In the genomic region with DNA sequence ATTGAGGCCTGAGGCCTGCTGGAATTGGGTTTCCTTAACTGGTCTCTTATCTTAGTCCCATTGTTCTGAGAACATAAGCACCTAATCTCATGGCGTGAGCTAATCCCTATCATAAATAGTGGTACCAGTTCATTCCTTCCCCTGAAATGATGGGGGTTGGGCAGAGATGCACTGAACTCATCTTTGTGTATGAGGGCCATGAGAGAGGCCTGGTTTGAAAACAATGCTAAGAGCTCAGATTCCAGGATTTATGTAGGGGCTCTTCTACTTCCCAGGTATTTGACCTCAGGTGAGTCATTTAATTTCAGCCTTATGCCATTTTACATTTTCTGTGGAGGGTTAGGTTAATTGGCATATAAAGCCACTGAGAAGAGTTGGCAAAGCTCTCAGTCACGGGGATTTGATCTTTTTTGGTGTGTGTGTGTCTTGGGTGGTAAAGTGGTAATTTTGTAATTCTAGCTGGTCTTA, we compare ENCODE assay signal across 16 cellular contexts. TPM values are rescaled to one million over a fixed set of nuclear protein-coding genes. Genes with fewer than 3 reads are reported as not detected.
DNase-seq lines count a peak whose midpoint lies in the region; ATAC-seq and TF ChIP-seq lines count a peak whose summit lies in the region.
"Had no signal": no experiment of that assay in that cellular context is flagged by ENCODE, and none has a peak within 500 bp of the region (broad histone marks: within the 10 kb centered on the region; RNA-seq: fewer than 3 reads in every experiment).

No MANE protein-coding gene starts in this region.

- in situ Hi-C loops in IMR-90 (cut with MboI; ENCODE audit: low sequenced_read_pairs): no loop called here

- H3K4me1 Mint-ChIP-seq in activated CD4-positive, alpha-beta T cell treated with anti-CD3 and anti-CD28 coated beads for 36 hours: peaks cover 24% of the 10 kb centered on the region
- peaks cover 24% of the 10 kb centered on the region for H3K4me1 Mint-ChIP-seq in activated naive CD8-positive, alpha-beta T cell treated with anti-CD3 and anti-CD28 coated beads, Interleukin-2, amount 50 U/mL, for 24 hours
- peaks cover 6 to 36% (median 25%) of the 10 kb centered on the region in 7 donors for H3K4me1 Mint-ChIP-seq in naive thymus-derived CD4-positive, alpha-beta T cell

- POLR2A ChIA-PET in activated CD4-positive, alpha-beta T cell treated with anti-CD3 and anti-CD28 coated beads for 36 hours (lab: Charles Lee): interaction anchor here (0.5 to 1.6 kb wide), 4 partner anchors 8 to 63 kb away, joined by 3 to 9 read pairs (median 3); partner anchors contain the start of gene TBC1D25
- POLR2A ChIA-PET in IMR-90 (lab: Charles Lee; ENCODE audit: unreplicated experiment): no interaction called here
- POLR2A ChIA-PET in naive thymus-derived CD4-positive, alpha-beta T cell (lab: Charles Lee): interaction anchor here (0.8 to 1.1 kb wide), 3 partner anchors 12 to 223 kb away, joined by 3 to 4 read pairs (median 3); partner anchors contain the start of gene HDAC6

- H2AK9ac ChIP-seq in IMR-90 (replicated peaks; ENCODE audit: low read depth, low read length, poor library complexity): no peak overlapping the region

- H2AFZ ChIP-seq in IMR-90 (replicated peaks; ENCODE audit: low read length, poor library complexity): no peak overlapping the region
- H2AFZ ChIP-seq: GM23338 had no signal

- H2AK5ac ChIP-seq in IMR-90 (ENCODE audit: low read depth, low read length): no peak overlapping the region

- TF ChIP-seq RAD21 in IMR-90 (IDR thresholded peaks at IDR 0.05; ENCODE audit: low read length): no peak

- no peak for TF ChIP-seq CTCF in IMR-90 (conservative IDR thresholded peaks at IDR 0.05; ENCODE audit: low read depth, low read length)
- TF ChIP-seq CTCF in suprapubic skin (IDR thresholded peaks at IDR 0.05): no peak

- H2BK120ac ChIP-seq in IMR-90 (ENCODE audit: low read depth, low read length): no peak overlapping the region

- H3K9me3 ChIP-seq in IMR-90 (ENCODE audit: control insufficient read depth, insufficient read depth, low read length) (no peaks in the 10 kb centered on the region), suprapubic skin (no peaks in the 10 kb centered on the region)
- H3K9me3 ChIP-seq in naive thymus-derived CD4-positive, alpha-beta T cell (ENCODE audit: control insufficient read depth in 2 of 3, low read length in 3 of 3): no peaks in the 10 kb centered on the region

- H3K9ac ChIP-seq in IMR-90 (ENCODE audit: low read depth, low read length): no peak overlapping the region
- H3K9ac ChIP-seq: KMS-11 had no signal

- no TSS peak for BruUV-seq in IMR-90 (replicated peaks; lab: Mats Ljungman, UMichigan)

- H4K8ac ChIP-seq in IMR-90 (ENCODE audit: low read depth in 2 of 2, low read length in 2 of 2): no peak overlapping the region

- H3K36me3 ChIP-seq in IMR-90 (ENCODE audit: control insufficient read depth, insufficient read depth, low read length) (peaks cover 26% of the 10 kb centered on the region), suprapubic skin (peaks cover 25% of the 10 kb centered on the region)
- peaks cover 25 to 52% (median 27%) of the 10 kb centered on the region in 3 experiments for H3K36me3 ChIP-seq in naive thymus-derived CD4-positive, alpha-beta T cell (ENCODE audit: control insufficient read depth in 2 of 3, insufficient read depth in 3 of 3, low read length in 3 of 3)

- peak overlapping the region; percentile 29 for H3K27ac Mint-ChIP-seq in activated CD4-positive, alpha-beta T cell treated with anti-CD3 and anti-CD28 coated beads for 36 hours
- H3K27ac Mint-ChIP-seq in activated naive CD8-positive, alpha-beta T cell treated with anti-CD3 and anti-CD28 coated beads, Interleukin-2, amount 50 U/mL, for 24 hours: peak overlapping the region; percentile 29
- H3K27ac Mint-ChIP-seq in naive thymus-derived CD4-positive, alpha-beta T cell: peak overlapping the region in 5 of 9 donors; percentile 5 to 85 (median 54)
- H3K27ac Mint-ChIP-seq: GM23338 had no signal

- H3K4me3 ChIP-seq in IMR-90 (ENCODE audit: insufficient read depth, low read depth, low read length): no peak overlapping the region
- no peak overlapping the region for H3K4me3 ChIP-seq in naive thymus-derived CD4-positive, alpha-beta T cell (ENCODE audit: low read length)
- no peak overlapping the region for H3K4me3 ChIP-seq in suprapubic skin
- H3K4me3 ChIP-seq: GM23338 had no signal

- H3K18ac ChIP-seq in IMR-90 (ENCODE audit: low read depth, low read length): no peak overlapping the region

- H3K27me3 ChIP-seq in IMR-90 (ENCODE audit: control insufficient read depth, insufficient read depth, low read length): no peaks in the 10 kb centered on the region
- no peaks in the 10 kb centered on the region for H3K27me3 ChIP-seq in naive thymus-derived CD4-positive, alpha-beta T cell (ENCODE audit: control insufficient read depth in 2 of 2, insufficient read depth in 2 of 2, low read length in 2 of 2)
- H3K27me3 ChIP-seq in suprapubic skin: no peaks in the 10 kb centered on the region

- no peak overlapping the region for H3K56ac ChIP-seq in IMR-90 (ENCODE audit: extremely low read depth, insufficient read depth, low read length)

- WGBS in IMR-90 (ENCODE audit: extremely low coverage in 2 of 2, insufficient read length in 1 of 2), 2 experiments: no CpG with 5 or more reads among the region's 2 CpGs
- WGBS in suprapubic skin: 64% methylated on average over 2 of the region's 2 CpGs

- TF ChIP-seq EP300 in suprapubic skin (IDR thresholded peaks at IDR 0.05): no peak

- H3K14ac ChIP-seq in IMR-90 (replicated peaks; ENCODE audit: low read depth, low read length): no peak overlapping the region

- H2BK20ac ChIP-seq in IMR-90 (ENCODE audit: low read depth, low read length): no peak overlapping the region

- H3K4me2 ChIP-seq in IMR-90 (ENCODE audit: low read depth, low read length): no peak overlapping the region
- H3K4me2 ChIP-seq: GM23338, KMS-11 had no signal

- H3K27ac ChIP-seq in IMR-90 (ENCODE audit: insufficient read depth, low read length): no peak overlapping the region
- no peak overlapping the region for H3K27ac ChIP-seq in naive thymus-derived CD4-positive, alpha-beta T cell (ENCODE audit: low read depth, low read length)
- H3K27ac ChIP-seq in suprapubic skin: no peak overlapping the region
- H3K27ac ChIP-seq: KMS-11 had no signal

- no peaks in the 10 kb centered on the region for H3K27me3 Mint-ChIP-seq in activated CD4-positive, alpha-beta T cell treated with anti-CD3 and anti-CD28 coated beads for 36 hours
- H3K27me3 Mint-ChIP-seq in activated naive CD8-positive, alpha-beta T cell treated with anti-CD3 and anti-CD28 coated beads, Interleukin-2, amount 50 U/mL, for 24 hours: no peaks in the 10 kb centered on the region
- H3K27me3 Mint-ChIP-seq in naive thymus-derived CD4-positive, alpha-beta T cell: no peaks in the 10 kb centered on the region

- no peak overlapping the region for H2BK5ac ChIP-seq in IMR-90 (ENCODE audit: low read depth, low read length, poor library complexity, severe bottlenecking)

- no peak overlapping the region for H3K23ac ChIP-seq in IMR-90 (ENCODE audit: low read depth, low read length)

- peaks cover 13% of the 10 kb centered on the region for H3K9me1 ChIP-seq in IMR-90 (ENCODE audit: insufficient read depth, low read length)

- H4K20me1 ChIP-seq in IMR-90 (ENCODE audit: insufficient read depth, low read length): peaks cover 15% of the 10 kb centered on the region; the same call in 1 of the 2 replicates

- peaks cover 44% of the 10 kb centered on the region for H3K36me3 Mint-ChIP-seq in activated CD4-positive, alpha-beta T cell treated with anti-CD3 and anti-CD28 coated beads for 36 hours (ENCODE audit: low read depth)
- peaks cover 49% of the 10 kb centered on the region for H3K36me3 Mint-ChIP-seq in activated naive CD8-positive, alpha-beta T cell treated with anti-CD3 and anti-CD28 coated beads, Interleukin-2, amount 50 U/mL, for 24 hours (ENCODE audit: low read depth)
- H3K36me3 Mint-ChIP-seq in naive thymus-derived CD4-positive, alpha-beta T cell: peaks cover 0 to 32% (median 14%) of the 10 kb centered on the region in 5 donors

- H4K91ac ChIP-seq in IMR-90 (ENCODE audit: insufficient read depth, low read depth, low read length): no peak overlapping the region

- no peak overlapping the region for H3K4ac ChIP-seq in IMR-90 (ENCODE audit: low read depth, low read length)

- peak; percentile 63; the same call in 1 of the 2 replicates for TF ChIP-seq POLR2A in IMR-90 (IDR thresholded peaks at IDR 0.05; ENCODE audit: low read depth, low read length)
- TF ChIP-seq POLR2A in suprapubic skin (IDR thresholded peaks at IDR 0.05): no peak

- intact Hi-C loops in activated CD4-positive, alpha-beta T cell treated with anti-CD3 and anti-CD28 coated beads for 36 hours (cut with DNase I, micrococcal nuclease): loop anchor here (5.0 to 10.0 kb wide), 3 partner anchors 104 to 596 kb away; partner anchors contain the start of genes FTSJ1 (in 1 of the 2), PLP2 (in 1 of the 2), SLC38A5 (in 1 of the 2) and SUV39H1 (in 1 of the 2)
- intact Hi-C loops in IMR-90 (cut with micrococcal nuclease): no loop called here
- intact Hi-C loops in naive thymus-derived CD4-positive, alpha-beta T cell (cut with micrococcal nuclease): loop anchor here in 1 of 2 donors (10.0 kb wide), 1 partner anchor 924 kb away; the partner anchor contains the start of genes ELK1 and UXT

- CTCF ChIA-PET in activated CD4-positive, alpha-beta T cell treated with anti-CD3 and anti-CD28 coated beads for 36 hours (lab: Charles Lee): interaction anchor here (0.6 kb wide), 1 partner anchor 366 kb away, joined by 3 read pairs; no protein-coding TSS in a partner anchor
- CTCF ChIA-PET in IMR-90 (lab: Yijun Ruan, JAX): no interaction called here
- CTCF ChIA-PET in naive thymus-derived CD4-positive, alpha-beta T cell (lab: Charles Lee): no interaction called here

- H3K9me3 Mint-ChIP-seq in activated CD4-positive, alpha-beta T cell treated with anti-CD3 and anti-CD28 coated beads for 36 hours (ENCODE audit: low read depth): no peaks in the 10 kb centered on the region
- H3K9me3 Mint-ChIP-seq in activated naive CD8-positive, alpha-beta T cell treated with anti-CD3 and anti-CD28 coated beads, Interleukin-2, amount 50 U/mL, for 24 hours: no peaks in the 10 kb centered on the region
- H3K9me3 Mint-ChIP-seq in naive thymus-derived CD4-positive, alpha-beta T cell: peaks cover 0 to 3% (median 0%) of the 10 kb centered on the region in 11 donors
- H3K9me3 Mint-ChIP-seq: GM23338 had no signal

- DNase-seq in activated CD4-positive, alpha-beta T cell treated with anti-CD3 and anti-CD28 coated beads for 36 hours: no peak
- DNase-seq in activated CD4-positive, alpha-beta T cell treated with anti-CD3 and anti-CD28 coated beads, Interleukin-2, amount 50 U/mL, for 48 hours: no peak
- DNase-seq in IMR-90: no peak
- DNase-seq in activated naive CD8-positive, alpha-beta T cell treated with anti-CD3 and anti-CD28 coated beads, Interleukin-2, amount 50 U/mL, for 24 hours: no peak
- peak in 1 of 9 donors; percentile 8 for DNase-seq in naive thymus-derived CD4-positive, alpha-beta T cell
- DNase-seq in suprapubic skin (ENCODE audit: low spot score in 2 of 2): no peak
- DNase-seq: activated CD4-positive, alpha-beta T cell treated with anti-CD3 and anti-CD28 coated beads, Interleukin-2, amount 50 U/mL, for 1 hour; activated gamma-delta T cell; NCI-H187 treated with DMSO at 0.1 percent for 48 hours; NCI-H524 treated with DMSO at 0.1 percent for 48 hours; small intestine; T1000 had no signal

- no peak overlapping the region for H2BK15ac ChIP-seq in IMR-90 (ENCODE audit: low read depth, low read length)

- peaks cover 16 to 25% of the 10 kb centered on the region in 2 experiments; a peak in 3 of 4 replicates for H3K79me1 ChIP-seq in IMR-90 (ENCODE audit: low read depth in 1 of 2, low read length in 2 of 2)

- no peak for ATAC-seq in activated CD4-positive, alpha-beta T cell treated with anti-CD3 and anti-CD28 coated beads for 36 hours
- ATAC-seq in IMR-90 (ENCODE audit: low read depth) (no peak), GM18909 (IDR thresholded peaks at IDR 0.05; ENCODE audit: poor library complexity, unreplicated experiment) (no peak), HG03095 (IDR thresholded peaks at IDR 0.05; ENCODE audit: unreplicated experiment) (no peak)
- no peak for ATAC-seq in activated naive CD8-positive, alpha-beta T cell treated with anti-CD3 and anti-CD28 coated beads, Interleukin-2, amount 50 U/mL, for 24 hours
- ATAC-seq in naive thymus-derived CD4-positive, alpha-beta T cell: no peak

- H3K4me1 ChIP-seq in IMR-90 (ENCODE audit: control insufficient read depth, insufficient read depth, low read length): peaks cover 9% of the 10 kb centered on the region
- peaks cover 18 to 23% of the 10 kb centered on the region in 2 donors for H3K4me1 ChIP-seq in naive thymus-derived CD4-positive, alpha-beta T cell (ENCODE audit: control insufficient read depth in 2 of 2, insufficient read depth in 2 of 2, low read length in 2 of 2)
- peaks cover 20% of the 10 kb centered on the region for H3K4me1 ChIP-seq in suprapubic skin

- no peak overlapping the region for H4K5ac ChIP-seq in IMR-90 (ENCODE audit: low read depth, low read length)

- dilution Hi-C loops in IMR-90 (cut with HindIII; ENCODE audit: low sequenced_read_pairs, unreplicated experiment): no loop called here

- no peak overlapping the region for H3K4me3 Mint-ChIP-seq in activated CD4-positive, alpha-beta T cell treated with anti-CD3 and anti-CD28 coated beads for 36 hours
- H3K4me3 Mint-ChIP-seq in activated naive CD8-positive, alpha-beta T cell treated with anti-CD3 and anti-CD28 coated beads, Interleukin-2, amount 50 U/mL, for 24 hours: no peak overlapping the region
- no peak overlapping the region for H3K4me3 Mint-ChIP-seq in naive thymus-derived CD4-positive, alpha-beta T cell
- H3K4me3 Mint-ChIP-seq: GM23338 had no signal

RNA-seq across cellular contexts. Expression of gene RBM3, which starts 4.4 kb away (rescaled TPM):
- 100 to 1,000 TPM; 164 to 202 TPM for total RNA-seq in activated CD4-positive, alpha-beta T cell treated with anti-CD3 and anti-CD28 coated beads for 36 hours
- 341 and 386 TPM in 2 replicates for total RNA-seq in IMR-90 (2012; rRNA removed)
- polyA plus RNA-seq in IMR-90 (2012; rRNA removed): 217 and 243 TPM in 2 replicates
- polyA plus RNA-seq in IMR-90 (2012; cell fraction: cytosol; rRNA removed): 68.0 and 80.3 TPM in 2 replicates
- polyA plus RNA-seq in IMR-90 (2012; cell fraction: nucleus; rRNA removed; ENCODE audit: low replicate concordance): 122 and 242 TPM in 2 replicates
- 100 to 1,000 TPM; 176 to 374 (median 329) TPM for total RNA-seq in naive thymus-derived CD4-positive, alpha-beta T cell
- 100 to 1,000 TPM; 242 to 254 TPM for polyA plus RNA-seq in naive thymus-derived CD4-positive, alpha-beta T cell
- total RNA-seq in suprapubic skin: 100 to 1,000 TPM; 167 to 245 (median 204) TPM

RNA-seq across cellular contexts. Expression of gene WDR13, which starts 18.6 kb away (rescaled TPM):
- 10 to 100 TPM; 27.2 to 39.4 TPM for total RNA-seq in activated CD4-positive, alpha-beta T cell treated with anti-CD3 and anti-CD28 coated beads for 36 hours
- total RNA-seq in IMR-90 (2012; rRNA removed) (60.8 and 62.7 TPM in 2 replicates), suprapubic skin (100 to 1,000 TPM in 1 of 4 donors, 10 to 100 TPM in 3; 71.1 to 105 (median 93.2) TPM)
- 151 and 153 TPM in 2 replicates for polyA plus RNA-seq in IMR-90 (2012; rRNA removed)
- polyA plus RNA-seq in IMR-90 (2012; cell fraction: cytosol; rRNA removed): 51.4 and 124 TPM in 2 replicates
- polyA plus RNA-seq in IMR-90 (2012; cell fraction: nucleus; rRNA removed; ENCODE audit: low replicate concordance): 177 and 490 TPM in 2 replicates
- total RNA-seq in naive thymus-derived CD4-positive, alpha-beta T cell: 10 to 100 TPM; 44.8 to 66.9 (median 54.4) TPM
- polyA plus RNA-seq in naive thymus-derived CD4-positive, alpha-beta T cell: 10 to 100 TPM; 27.5 to 33.2 TPM

RNA-seq across cellular contexts. Expression of gene TBC1D25, which starts 39.2 kb away (rescaled TPM):
- 10 to 100 TPM; 13.2 to 15.2 TPM for total RNA-seq in activated CD4-positive, alpha-beta T cell treated with anti-CD3 and anti-CD28 coated beads for 36 hours
- total RNA-seq in IMR-90 (2012; rRNA removed) (8.3 and 11.3 TPM in 2 replicates), suprapubic skin (10 to 100 TPM; 12.9 to 21.2 (median 17.3) TPM)
- polyA plus RNA-seq in IMR-90 (2012; rRNA removed): 15.9 and 18.2 TPM in 2 replicates
- polyA plus RNA-seq in IMR-90 (2012; cell fraction: cytosol; rRNA removed): 18.8 and 23.9 TPM in 2 replicates
- 17.2 and 33.1 TPM in 2 replicates for polyA plus RNA-seq in IMR-90 (2012; cell fraction: nucleus; rRNA removed; ENCODE audit: low replicate concordance)
- total RNA-seq in naive thymus-derived CD4-positive, alpha-beta T cell: 10 to 100 TPM; 20.2 to 31.2 (median 26.4) TPM
- 10 to 100 TPM; 16.2 to 22.8 TPM for polyA plus RNA-seq in naive thymus-derived CD4-positive, alpha-beta T cell

RNA-seq across cellular contexts. Expression of gene EBP, which starts 57.1 kb away (rescaled TPM):
- total RNA-seq in activated CD4-positive, alpha-beta T cell treated with anti-CD3 and anti-CD28 coated beads for 36 hours: 100 to 1,000 TPM; 137 to 140 TPM
- total RNA-seq in IMR-90 (2012; rRNA removed) (66.7 and 78.9 TPM in 2 replicates), suprapubic skin (10 to 100 TPM; 43.4 to 82.7 (median 71.9) TPM)
- 39.4 and 43.2 TPM in 2 replicates for polyA plus RNA-seq in IMR-90 (2012; rRNA removed)
- polyA plus RNA-seq in IMR-90 (2012; cell fraction: cytosol; rRNA removed): 41.8 and 48.6 TPM in 2 replicates
- 24.3 and 62.6 TPM in 2 replicates for polyA plus RNA-seq in IMR-90 (2012; cell fraction: nucleus; rRNA removed; ENCODE audit: low replicate concordance)
- total RNA-seq in naive thymus-derived CD4-positive, alpha-beta T cell: 100 to 1,000 TPM in 1 of 5 experiments, 10 to 100 TPM in 4; 33.3 to 188 (median 35.3) TPM
- polyA plus RNA-seq in naive thymus-derived CD4-positive, alpha-beta T cell: 10 to 100 TPM; 72.4 to 80.6 TPM
